Comparison of ENCODE assay signal across 1 cellular context in the genomic region with DNA sequence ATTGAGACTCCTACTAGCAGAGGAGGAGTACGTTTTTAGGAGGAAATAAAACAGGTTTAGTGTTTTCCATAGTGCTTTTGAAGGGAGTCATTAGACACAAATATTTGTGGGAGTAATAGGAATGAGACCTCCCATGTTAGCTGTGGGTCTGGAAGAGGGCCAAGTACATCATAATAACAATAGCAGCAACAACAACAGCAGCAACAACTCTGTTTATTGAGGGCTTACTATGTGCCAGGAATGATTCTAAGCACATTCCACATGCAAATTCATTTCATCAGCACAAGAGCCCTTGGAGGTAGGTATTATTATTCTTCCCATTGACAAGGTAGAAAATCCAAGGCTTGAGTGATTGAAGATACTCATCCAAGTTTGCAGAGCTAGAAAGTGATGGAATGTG.
TF ChIP-seq lines count a peak whose summit lies in the region.

No MANE protein-coding gene starts in this region.

TF ChIP-seq in GM23338, 12 proteins besides CTCF, POLR2A, EP300 and RAD21 (continued from another document):
- TF ChIP-seq ZNF462 (CRISPR knock-in tag; IDR thresholded peaks at IDR 0.05) (no peak), ZNF331 (CRISPR knock-in tag; IDR thresholded peaks at IDR 0.05; ENCODE audit: low read depth) (no peak), REST (IDR thresholded peaks at IDR 0.05; ENCODE audit: unreplicated experiment) (no peak), ZNF114 (CRISPR knock-in tag; IDR thresholded peaks at IDR 0.05) (no peak), EZH2phosphoT487 (IDR thresholded peaks at IDR 0.05; ENCODE audit: unreplicated experiment) (no peak)
